ENCODE assay signal across 14 cellular contexts in genomic region chr2:127664895-127665225, GRCh38. TPM values are rescaled to one million over a fixed set of nuclear protein-coding genes. Genes with fewer than 3 reads are reported as not detected.
DNase-seq lines count a peak whose midpoint lies in the region; ATAC-seq and TF ChIP-seq lines count a peak whose summit lies in the region.
"Had no signal": no experiment of that assay in that cellular context is flagged by ENCODE, and none has a peak within 500 bp of the region (broad histone marks: within the 10 kb centered on the region; RNA-seq: fewer than 3 reads in every experiment).

No MANE protein-coding gene starts in this region.

- H3K36me3 ChIP-seq in NT2/D1 (ENCODE audit: insufficient read depth, insufficient read length, low read length) (peaks cover 3% of the 10 kb centered on the region), stomach (no peaks in the 10 kb centered on the region)
- H3K36me3 ChIP-seq: BE2C had no signal

- peak overlapping the region; percentile 57 for H3K9ac ChIP-seq in NT2/D1 (ENCODE audit: insufficient read length, low read depth)

- POLR2A ChIA-PET in CD4-positive, alpha-beta T cell (lab: Charles Lee), result no interaction called here

- H3K4me1 ChIP-seq in NT2/D1 (ENCODE audit: insufficient read depth, insufficient read length) (peaks cover 21% of the 10 kb centered on the region), stomach (peaks cover 19 to 74% (median 47%) of the 10 kb centered on the region in 4 donors)
- H3K4me1 ChIP-seq: BE2C had no signal

- ATAC-seq in CD4-positive, alpha-beta T cell (ENCODE audit: poor library complexity), result no peak

- TF ChIP-seq CTCF in coronary artery (IDR thresholded peaks at IDR 0.05), result no peak
- TF ChIP-seq CTCF in stomach (IDR thresholded peaks at IDR 0.05), result no peak
- TF ChIP-seq CTCF in CD4-positive, alpha-beta T cell (IDR thresholded peaks at IDR 0.05), result no peak

- CTCF ChIA-PET in CD4-positive, alpha-beta T cell (lab: Charles Lee), result no interaction called here

- H3K9me3 Mint-ChIP-seq in CD4-positive, alpha-beta T cell, result no peaks in the 10 kb centered on the region

- H3K4me3 ChIP-seq in NT2/D1 (ENCODE audit: insufficient read length, low read depth) (peak overlapping the region; percentile 34), coronary artery (peak overlapping the region; percentile 71), stomach (peak overlapping the region; percentile 36 to 43 (median 40))

- H3K27ac ChIP-seq in coronary artery, result peak overlapping the region; percentile 61 to 87
- H3K27ac ChIP-seq in stomach, result peak overlapping the region; percentile 35 to 84 (median 76)
- H3K27ac ChIP-seq in CD4-positive, alpha-beta T cell (ENCODE audit: low read depth, low read length), result no peak overlapping the region
- H3K27ac ChIP-seq: VCaP had no signal

- peaks cover 80% of the 10 kb centered on the region for H3K27me3 Mint-ChIP-seq in CD4-positive, alpha-beta T cell

- H3K27me3 ChIP-seq in NT2/D1 (ENCODE audit: insufficient read depth, insufficient read length), result peaks cover 41% of the 10 kb centered on the region
- H3K27me3 ChIP-seq in stomach, result peaks cover 0 to 36% (median 14%) of the 10 kb centered on the region in 3 donors
- peaks cover 45% of the 10 kb centered on the region for H3K27me3 ChIP-seq in CD4-positive, alpha-beta T cell (ENCODE audit: control insufficient read depth, insufficient read depth, low read length)

- intact Hi-C loops in stomach (cut with DNase I; ENCODE audit: low total_unique reads), result no loop called here
- intact Hi-C loops in CD4-positive, alpha-beta T cell (cut with DNase I, micrococcal nuclease), result no loop called here

- no peak overlapping the region for H3K27ac Mint-ChIP-seq in CD4-positive, alpha-beta T cell
- H3K27ac Mint-ChIP-seq: naive B cell had no signal

- WGBS in stomach, 5 donors, result 69 to 95% (median 87%) methylated on average over 6 of the region's 6 CpGs

- peaks cover 8% of the 10 kb centered on the region; the same call in 1 of the 2 replicates for H3K9me3 ChIP-seq in NT2/D1 (ENCODE audit: insufficient read depth, low read length)
- no peaks in the 10 kb centered on the region for H3K9me3 ChIP-seq in stomach
- H3K9me3 ChIP-seq in CD4-positive, alpha-beta T cell (ENCODE audit: control insufficient read depth, low read length), result no peaks in the 10 kb centered on the region
- H3K9me3 ChIP-seq: BE2C had no signal

- no peaks in the 10 kb centered on the region for H3K36me3 Mint-ChIP-seq in CD4-positive, alpha-beta T cell (ENCODE audit: low read depth)

- no peak overlapping the region for H3K4me3 Mint-ChIP-seq in CD4-positive, alpha-beta T cell

- no peaks in the 10 kb centered on the region for H3K4me1 Mint-ChIP-seq in CD4-positive, alpha-beta T cell (ENCODE audit: low read depth)

- no peak for TF ChIP-seq POLR2A in stomach (IDR thresholded peaks at IDR 0.05)

- no peak for DNase-seq in NT2/D1 (ENCODE audit: low read depth, low spot score)
- no peak for DNase-seq in coronary artery (ENCODE audit: low spot score)
- DNase-seq in mesenteric fat pad (ENCODE audit: low spot score), result peak; percentile 69
- no peak for DNase-seq in stomach
- DNase-seq in NCI-H1092 treated with DMSO at 0.1 percent for 48 hours (lab: John Stamatoyannopoulos, UW), result no peak
- DNase-seq in HPDE6-E6E7 (ENCODE audit: extremely low spot score), result no peak
- DNase-seq in Kasumi-1 (lab: John Stamatoyannopoulos, UW), result no peak
- no peak for DNase-seq in CD4-positive, alpha-beta T cell
- DNase-seq: activated naive CD4-positive, alpha-beta T cell treated with Interleukin-2 at 50 U/mL for 16 hours; BE2C; naive B cell; RPMI8226 had no signal

- TF ChIP-seq EP300 in stomach (IDR thresholded peaks at IDR 0.05), result no peak

RNA-seq across cellular contexts. Expression of gene LIMS2, which starts 10.5 kb away (rescaled TPM):
- total RNA-seq in mesenteric fat pad, result 70.6 TPM
- total RNA-seq in stomach, result 10 to 100 TPM; 30.3 to 90.4 (median 52.5) TPM
- 10 to 100 TPM; 33.0 to 94.1 (median 66.6) TPM for polyA plus RNA-seq in stomach
- 1 to 10 TPM; 6.1 to 7.0 TPM for total RNA-seq in CD4-positive, alpha-beta T cell
- polyA plus RNA-seq: keratinocyte had no signal

RNA-seq across cellular contexts. Expression of gene GPR17, which starts 18.9 kb away (rescaled TPM):
- total RNA-seq in mesenteric fat pad (not detected), stomach (not detected)
- under 1 TPM; 0.19 to 0.61 (median 0.25) TPM for polyA plus RNA-seq in stomach
- not detected for total RNA-seq in CD4-positive, alpha-beta T cell
- polyA plus RNA-seq: keratinocyte had no signal

RNA-seq across cellular contexts. Expression of gene SFT2D3, which starts 36.4 kb away (rescaled TPM):
- total RNA-seq in mesenteric fat pad (4.2 TPM), stomach (10 to 100 TPM in 1 of 5 donors, 1 to 10 TPM in 4; 2.3 to 35.6 (median 7.2) TPM)
- polyA plus RNA-seq in stomach, result 1 to 10 TPM; 2.1 to 6.5 (median 3.1) TPM
- total RNA-seq in CD4-positive, alpha-beta T cell, result 1 to 10 TPM; 8.5 to 8.9 TPM
